8 cellular contexts compared by ENCODE assay signal in genomic region chr11:9601041-9601875, GRCh38. TPM values are rescaled to one million over a fixed set of nuclear protein-coding genes. Genes with fewer than 3 reads are reported as not detected.
DNase-seq lines count a peak whose midpoint lies in the region; ATAC-seq lines count a peak whose summit lies in the region.

No MANE protein-coding gene starts in this region.

- ATAC-seq in GM18861 (IDR thresholded peaks at IDR 0.05; ENCODE audit: unreplicated experiment) (peak; percentile 69), HG02759 (IDR thresholded peaks at IDR 0.05; ENCODE audit: unreplicated experiment) (peak; percentile 75), Right ventricle myocardium superior (ENCODE audit: poor library complexity) (peak; percentile 43)

- DNase-seq in NOMO-1 (lab: John Stamatoyannopoulos, UW; ENCODE audit: unreplicated experiment in 2 of 2) (peak; percentile 82 to 90), activated T-cell treated with anti-CD3 and anti-CD28 coated beads for 4 hours (peak; percentile 17), Right ventricle myocardium superior (peak; percentile 48), NCI-H2081 treated with DMSO at 0.1 percent for 48 hours (lab: John Stamatoyannopoulos, UW) (no peak), NCI-H1436 (lab: John Stamatoyannopoulos, UW) (no peak)
- DNase-seq in stimulated activated CD4-positive, alpha-beta T cell treated with anti-CD3 and anti-CD28 coated beads, Interleukin-15, amount 100 ng/mL, for 24 hours, result peak; percentile 80

- intact Hi-C loops in Right ventricle myocardium superior (cut with DNase I), result no loop called here

RNA-seq across cellular contexts. Expression of gene WEE1, which starts 27.8 kb away (rescaled TPM):
- total RNA-seq in Right ventricle myocardium superior, result 32.7 TPM

Comparison
In these comparisons a context has a peak if more than half of its experiments do, and no peak if none do; other contexts are left out.
1. DNase-seq: peak in NOMO-1 (2 of 2), activated T-cell treated with anti-CD3 and anti-CD28 coated beads for 4 hours (single experiment), Right ventricle myocardium superior (single experiment) and stimulated activated CD4-positive, alpha-beta T cell treated with anti-CD3 and anti-CD28 coated beads, Interleukin-15, amount 100 ng/mL, for 24 hours (single experiment); none in NCI-H2081 treated with DMSO at 0.1 percent for 48 hours (single experiment) and NCI-H1436 (single experiment).
2. Peak in every context shown above with its lines, with median percentiles within 50 percentile points of each other: ATAC-seq.